ENCODE assay signal across 11 cellular contexts in genomic region chr9:81848472-81848871, GRCh38.
A peak's percentile ranks its signal among the peaks of the same experiment; 100 is the strongest.
DNase-seq lines count a peak whose midpoint lies in the region; ATAC-seq and TF ChIP-seq lines count a peak whose summit lies in the region.
"Had no signal": no experiment of that assay in that cellular context is flagged by ENCODE, and none has a peak within 500 bp of the region (broad histone marks: within the 10 kb centered on the region; RNA-seq: fewer than 3 reads in every experiment).

No MANE protein-coding gene starts in this region.

- CTCF ChIA-PET in WTC11 (lab: Charles Lee): interaction anchor here (0.7 to 1.4 kb wide), 2 partner anchors 9 to 22 kb away, joined by 3 to 4 read pairs; no protein-coding TSS in a partner anchor

- TF ChIP-seq CTCF in LNCAP (IDR thresholded peaks at IDR 0.05) (peak; percentile 60), choroid plexus epithelial cell (conservative IDR thresholded peaks at IDR 0.05; ENCODE audit: low read depth, low read length) (peak; percentile 59), WTC11 (IDR thresholded peaks at IDR 0.05) (no peak)

- ATAC-seq in WTC11 (no peak), HG02763 (IDR thresholded peaks at IDR 0.05; ENCODE audit: unreplicated experiment) (no peak)

- H3K4me1 Mint-ChIP-seq in WTC11: peaks cover 11% of the 10 kb centered on the region
- H3K4me1 Mint-ChIP-seq: central memory CD8-positive, alpha-beta T cell had no signal

- no peaks in the 10 kb centered on the region for H3K36me3 Mint-ChIP-seq in WTC11

- H3K27ac Mint-ChIP-seq in WTC11: no peak overlapping the region
- H3K27ac Mint-ChIP-seq: T-helper 1 cell treated with Interleukin-12 subunit alpha and Interleukin-12 subunit beta and Interleukin-4 antibody, amounts not matched to agents 30 μg/mL and 1 μg/mL, for 36 hours had no signal

- H3K9me3 Mint-ChIP-seq in WTC11: no peaks in the 10 kb centered on the region
- H3K9me3 Mint-ChIP-seq: central memory CD8-positive, alpha-beta T cell; T-helper 1 cell treated with Interleukin-12 subunit alpha and Interleukin-12 subunit beta and Interleukin-4 antibody, amounts not matched to agents 30 μg/mL and 1 μg/mL, for 36 hours had no signal

- no peak overlapping the region for H3K4me3 Mint-ChIP-seq in WTC11
- H3K4me3 Mint-ChIP-seq: central memory CD8-positive, alpha-beta T cell; T-helper 1 cell treated with Interleukin-12 subunit alpha and Interleukin-12 subunit beta and Interleukin-4 antibody, amounts not matched to agents 30 μg/mL and 1 μg/mL, for 36 hours had no signal

- POLR2A ChIA-PET in WTC11 (lab: Charles Lee): no interaction called here

- no peaks in the 10 kb centered on the region for H3K27me3 Mint-ChIP-seq in WTC11 (ENCODE audit: low read depth)
- H3K27me3 Mint-ChIP-seq: central memory CD8-positive, alpha-beta T cell had no signal

- no peak overlapping the region for H3K4me3 ChIP-seq in choroid plexus epithelial cell (ENCODE audit: low read depth, low read length)
- H3K4me3 ChIP-seq: suprapubic skin had no signal

- DNase-seq in Ammon's horn (ENCODE audit: low spot score) (peak; percentile 39), choroid plexus epithelial cell (ENCODE audit: low read depth) (peak; percentile 63), myocyte (ENCODE audit: low read depth) (peak; percentile 44), NOMO-1 (lab: John Stamatoyannopoulos, UW; ENCODE audit: unreplicated experiment in 2 of 2) (no peak), WTC11 (ENCODE audit: low spot score) (no peak), COLO668 (lab: John Stamatoyannopoulos, UW; ENCODE audit: unreplicated experiment) (no peak)

TF ChIP-seq in WTC11, 78 proteins besides CTCF, POLR2A, EP300 and RAD21:
- TF ChIP-seq HMGA2 (CRISPR knock-in tag; IDR thresholded peaks at IDR 0.05) (no peak), ZNF423 (CRISPR knock-in tag; IDR thresholded peaks at IDR 0.05) (no peak), PRRX2 (CRISPR knock-in tag; IDR thresholded peaks at IDR 0.05) (no peak), ATF1 (CRISPR knock-in tag; IDR thresholded peaks at IDR 0.05) (no peak), ZNF121 (CRISPR knock-in tag; IDR thresholded peaks at IDR 0.05) (no peak), SMAD3 (CRISPR knock-in tag; IDR thresholded peaks at IDR 0.05; ENCODE audit: borderline replicate concordance) (no peak), STAT6 (CRISPR knock-in tag; conservative IDR thresholded peaks at IDR 0.05; ENCODE audit: low read depth) (no peak)
- TF ChIP-seq, protein P1, sequence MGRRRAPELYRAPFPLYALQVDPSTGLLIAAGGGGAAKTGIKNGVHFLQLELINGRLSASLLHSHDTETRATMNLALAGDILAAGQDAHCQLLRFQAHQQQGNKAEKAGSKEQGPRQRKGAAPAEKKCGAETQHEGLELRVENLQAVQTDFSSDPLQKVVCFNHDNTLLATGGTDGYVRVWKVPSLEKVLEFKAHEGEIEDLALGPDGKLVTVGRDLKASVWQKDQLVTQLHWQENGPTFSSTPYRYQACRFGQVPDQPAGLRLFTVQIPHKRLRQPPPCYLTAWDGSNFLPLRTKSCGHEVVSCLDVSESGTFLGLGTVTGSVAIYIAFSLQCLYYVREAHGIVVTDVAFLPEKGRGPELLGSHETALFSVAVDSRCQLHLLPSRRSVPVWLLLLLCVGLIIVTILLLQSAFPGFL (CRISPR knock-in tag; IDR thresholded peaks at IDR 0.05; ENCODE audit: borderline replicate concordance): no peak
- TF ChIP-seq, protein P2, sequence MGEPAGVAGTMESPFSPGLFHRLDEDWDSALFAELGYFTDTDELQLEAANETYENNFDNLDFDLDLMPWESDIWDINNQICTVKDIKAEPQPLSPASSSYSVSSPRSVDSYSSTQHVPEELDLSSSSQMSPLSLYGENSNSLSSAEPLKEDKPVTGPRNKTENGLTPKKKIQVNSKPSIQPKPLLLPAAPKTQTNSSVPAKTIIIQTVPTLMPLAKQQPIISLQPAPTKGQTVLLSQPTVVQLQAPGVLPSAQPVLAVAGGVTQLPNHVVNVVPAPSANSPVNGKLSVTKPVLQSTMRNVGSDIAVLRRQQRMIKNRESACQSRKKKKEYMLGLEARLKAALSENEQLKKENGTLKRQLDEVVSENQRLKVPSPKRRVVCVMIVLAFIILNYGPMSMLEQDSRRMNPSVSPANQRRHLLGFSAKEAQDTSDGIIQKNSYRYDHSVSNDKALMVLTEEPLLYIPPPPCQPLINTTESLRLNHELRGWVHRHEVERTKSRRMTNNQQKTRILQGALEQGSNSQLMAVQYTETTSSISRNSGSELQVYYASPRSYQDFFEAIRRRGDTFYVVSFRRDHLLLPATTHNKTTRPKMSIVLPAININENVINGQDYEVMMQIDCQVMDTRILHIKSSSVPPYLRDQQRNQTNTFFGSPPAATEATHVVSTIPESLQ (CRISPR knock-in tag; IDR thresholded peaks at IDR 0.05): no peak
- TF ChIP-seq, protein P3, sequence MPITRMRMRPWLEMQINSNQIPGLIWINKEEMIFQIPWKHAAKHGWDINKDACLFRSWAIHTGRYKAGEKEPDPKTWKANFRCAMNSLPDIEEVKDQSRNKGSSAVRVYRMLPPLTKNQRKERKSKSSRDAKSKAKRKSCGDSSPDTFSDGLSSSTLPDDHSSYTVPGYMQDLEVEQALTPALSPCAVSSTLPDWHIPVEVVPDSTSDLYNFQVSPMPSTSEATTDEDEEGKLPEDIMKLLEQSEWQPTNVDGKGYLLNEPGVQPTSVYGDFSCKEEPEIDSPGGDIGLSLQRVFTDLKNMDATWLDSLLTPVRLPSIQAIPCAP (CRISPR knock-in tag; IDR thresholded peaks at IDR 0.05): no peak
- TF ChIP-seq, protein P4, sequence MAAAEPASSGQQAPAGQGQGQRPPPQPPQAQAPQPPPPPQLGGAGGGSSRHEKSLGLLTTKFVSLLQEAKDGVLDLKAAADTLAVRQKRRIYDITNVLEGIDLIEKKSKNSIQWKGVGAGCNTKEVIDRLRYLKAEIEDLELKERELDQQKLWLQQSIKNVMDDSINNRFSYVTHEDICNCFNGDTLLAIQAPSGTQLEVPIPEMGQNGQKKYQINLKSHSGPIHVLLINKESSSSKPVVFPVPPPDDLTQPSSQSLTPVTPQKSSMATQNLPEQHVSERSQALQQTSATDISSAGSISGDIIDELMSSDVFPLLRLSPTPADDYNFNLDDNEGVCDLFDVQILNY (CRISPR knock-in tag; IDR thresholded peaks at IDR 0.05): no peak

Comparison
In these comparisons a context has a peak if more than half of its experiments do, and no peak if none do; other contexts are left out.
1. DNase-seq: peak in Ammon's horn (single experiment), choroid plexus epithelial cell (single experiment) and myocyte (single experiment); none in NOMO-1 (0 of 2), WTC11 (single experiment) and COLO668 (single experiment).